In the genomic region with DNA sequence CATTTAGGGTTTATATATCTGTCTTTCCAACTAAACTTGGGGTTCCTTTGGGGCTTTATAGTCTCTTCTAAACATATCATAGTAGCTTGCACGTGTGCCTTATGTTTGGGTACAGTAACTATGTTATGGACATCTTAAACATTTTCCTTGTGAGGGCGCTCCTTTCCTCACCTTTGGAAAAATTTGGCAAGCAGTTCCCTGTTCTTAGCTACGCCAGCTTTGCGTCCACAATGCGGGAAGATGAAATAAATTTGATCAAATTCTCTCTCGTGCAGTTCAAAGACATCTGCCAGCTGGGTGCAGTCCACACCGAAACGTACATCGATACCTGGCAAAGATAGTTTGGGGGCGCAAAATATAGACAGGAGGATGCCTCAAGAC, we compare ENCODE assay signal across 6 cellular contexts. TPM values are rescaled to one million over a fixed set of nuclear protein-coding genes. Genes with fewer than 3 reads are reported as not detected.
A peak's percentile ranks its signal among the peaks of the same experiment; 100 is the strongest.
DNase-seq lines count a peak whose midpoint lies in the region; ATAC-seq, FAIRE-seq and TF ChIP-seq lines count a peak whose summit lies in the region.

No MANE protein-coding gene starts in this region.

- H3K79me2 ChIP-seq in GM23338 (replicated peaks; ENCODE audit: insufficient read depth) (no peaks in the 10 kb centered on the region), SK-N-SH (ENCODE audit: insufficient read depth) (peaks cover 6% of the 10 kb centered on the region; the same call in 1 of the 2 replicates)

- no peak for TF ChIP-seq EP300 in SK-N-SH (IDR thresholded peaks at IDR 0.05; ENCODE audit: borderline replicate concordance in 1 of 2, low read depth in 1 of 2, low read length in 1 of 2)

- in situ Hi-C loops in ACHN (cut with HindIII; ENCODE audit: low pct_ligation_motif_present, low pct_unique_long_range_greater_than_20kb, low sequenced_read_pairs), result no loop called here

- peaks cover 5% of the 10 kb centered on the region for H3F3A ChIP-seq in GM23338 (replicated peaks; ENCODE audit: low read depth)
- H3F3A ChIP-seq in SK-N-SH (replicated peaks; ENCODE audit: insufficient read depth), result peaks cover 4% of the 10 kb centered on the region

- peak overlapping the region; percentile 99 for H2AFZ ChIP-seq in GM23338
- peak overlapping the region; percentile 93 for H2AFZ ChIP-seq in SK-N-SH (ENCODE audit: low read depth)

- POLR2A ChIA-PET in SK-N-SH (lab: Yijun Ruan, JAX), result interaction anchor here (1.0 kb wide), 1 partner anchor 49 kb away, joined by 5 read pairs; no protein-coding TSS in a partner anchor

- H3K9me2 ChIP-seq in GM23338 (ENCODE audit: insufficient read depth), result no peaks in the 10 kb centered on the region
- H3K9me2 ChIP-seq in SK-N-SH, result no peaks in the 10 kb centered on the region

- H3K9me3 Mint-ChIP-seq in GM23338, result no peaks in the 10 kb centered on the region

- H3K4me3 ChIP-seq in GM23338, result peak overlapping the region; percentile 72
- peak overlapping the region; percentile 72 to 84 for H3K4me3 ChIP-seq in SK-N-SH (ENCODE audit: low read depth in 2 of 2, low read length in 1 of 2)

- TF ChIP-seq RAD21 in SK-N-SH (IDR thresholded peaks at IDR 0.05; ENCODE audit: low read length), result peak; percentile 22; the same call in 1 of the 2 replicates

- H3K36me3 ChIP-seq in GM23338 (ENCODE audit: insufficient read depth), result no peaks in the 10 kb centered on the region
- H3K36me3 ChIP-seq in SK-N-SH (replicated peaks in 1 of 2; ENCODE audit: control insufficient read depth in 1 of 2, insufficient read depth in 2 of 2, low read length in 1 of 2), result peaks cover 0 to 15% of the 10 kb centered on the region in 2 experiments

- H3K9ac ChIP-seq in SK-N-SH, result peak overlapping the region; percentile 71

- peak overlapping the region; percentile 89 for H3K27ac ChIP-seq in GM23338 (ENCODE audit: low read depth)
- H3K27ac ChIP-seq in SK-N-SH (ENCODE audit: low read depth in 2 of 2, low read length in 1 of 2), result peak overlapping the region; percentile 86 to 98

- DNase-seq in ACHN (peak; percentile 36), GM23338 (ENCODE audit: low spot score) (peak; percentile 39), SK-N-SH (no peak), iris pigment epithelial cell (ENCODE audit: low read depth) (peak; percentile 17), T1000 (lab: John Stamatoyannopoulos, UW) (no peak), GM12892 (ENCODE audit: insufficient read length) (no peak)

- no peaks in the 10 kb centered on the region for H3K36me3 Mint-ChIP-seq in GM23338 (ENCODE audit: low read depth)

- H3K4me1 ChIP-seq in GM23338 (ENCODE audit: insufficient read depth) (0 out of 2 replicates have a peak, but pooled peaks cover 9% of the 10 kb centered on the region), SK-N-SH (ENCODE audit: control insufficient read depth in 1 of 2, insufficient read depth in 2 of 2, low read depth in 1 of 2, low read length in 1 of 2) (peaks cover 0 to 8% of the 10 kb centered on the region in 2 experiments; a peak in 2 of 4 replicates)

- peaks cover 5% of the 10 kb centered on the region for H3K27me3 Mint-ChIP-seq in GM23338 (ENCODE audit: insufficient read depth, low read depth, poor library complexity)

- TF ChIP-seq CTCF in GM23338 (conservative IDR thresholded peaks at IDR 0.05; ENCODE audit: low read depth in 2 of 2) (peak in 1 of 2 experiments; percentile 38; a peak in 1 of 4 replicates), SK-N-SH (IDR thresholded peaks at IDR 0.05) (no peak)

- no peak for TF ChIP-seq POLR2A in GM12892 (IDR thresholded peaks at IDR 0.05; ENCODE audit: low read depth, low read length)

- H3K4me1 Mint-ChIP-seq in GM23338, result peaks cover 5% of the 10 kb centered on the region; the same call in 2 of the 3 replicates

- WGBS in SK-N-SH (ENCODE audit: low lambda C conversion rate), result 0% methylated on average over 10 of the region's 10 CpGs

- peak overlapping the region; percentile 94 for H3K4me3 Mint-ChIP-seq in GM23338

- FAIRE-seq in GM12892 (lab: Jason Lieb, UNC), result no peak

- H3K27ac Mint-ChIP-seq in GM23338, result peak overlapping the region; percentile 99

- peak overlapping the region; percentile 86 for H3K4me2 ChIP-seq in GM23338
- peak overlapping the region; percentile 75 for H3K4me2 ChIP-seq in SK-N-SH

- ATAC-seq in GM23338, result peak; percentile 24

- no peaks in the 10 kb centered on the region for H3K27me3 ChIP-seq in GM23338 (ENCODE audit: insufficient read depth)
- no peaks in the 10 kb centered on the region for H3K27me3 ChIP-seq in SK-N-SH (ENCODE audit: insufficient read depth)

- CTCF ChIA-PET in SK-N-SH (lab: Yijun Ruan, JAX), result interaction anchor here (0.6 to 1.9 kb wide), 11 partner anchors 9 to 198 kb away, joined by 3 to 8 read pairs (median 3); no protein-coding TSS in a partner anchor

- H4K20me1 ChIP-seq in GM23338 (replicated peaks; ENCODE audit: insufficient read depth), result no peaks in the 10 kb centered on the region
- H4K20me1 ChIP-seq in SK-N-SH (ENCODE audit: insufficient read depth), result no peaks in the 10 kb centered on the region

- H3K9me3 ChIP-seq in SK-N-SH, result no peaks in the 10 kb centered on the region

TF ChIP-seq in GM23338, 12 proteins besides CTCF, POLR2A, EP300 and RAD21 (continues in another document):
- TF ChIP-seq NANOG (IDR thresholded peaks at IDR 0.05; ENCODE audit: borderline replicate concordance) (no peak), ETS1 (IDR thresholded peaks at IDR 0.05) (no peak), ZNF331 (CRISPR knock-in tag; IDR thresholded peaks at IDR 0.05; ENCODE audit: low read depth) (no peak)

TF ChIP-seq in SK-N-SH, 30 proteins besides CTCF, POLR2A, EP300 and RAD21:
- TF ChIP-seq CHD2 (IDR thresholded peaks at IDR 0.05; ENCODE audit: low read length, partially characterized antibody), result peak; percentile 36
- TF ChIP-seq, protein P1, sequence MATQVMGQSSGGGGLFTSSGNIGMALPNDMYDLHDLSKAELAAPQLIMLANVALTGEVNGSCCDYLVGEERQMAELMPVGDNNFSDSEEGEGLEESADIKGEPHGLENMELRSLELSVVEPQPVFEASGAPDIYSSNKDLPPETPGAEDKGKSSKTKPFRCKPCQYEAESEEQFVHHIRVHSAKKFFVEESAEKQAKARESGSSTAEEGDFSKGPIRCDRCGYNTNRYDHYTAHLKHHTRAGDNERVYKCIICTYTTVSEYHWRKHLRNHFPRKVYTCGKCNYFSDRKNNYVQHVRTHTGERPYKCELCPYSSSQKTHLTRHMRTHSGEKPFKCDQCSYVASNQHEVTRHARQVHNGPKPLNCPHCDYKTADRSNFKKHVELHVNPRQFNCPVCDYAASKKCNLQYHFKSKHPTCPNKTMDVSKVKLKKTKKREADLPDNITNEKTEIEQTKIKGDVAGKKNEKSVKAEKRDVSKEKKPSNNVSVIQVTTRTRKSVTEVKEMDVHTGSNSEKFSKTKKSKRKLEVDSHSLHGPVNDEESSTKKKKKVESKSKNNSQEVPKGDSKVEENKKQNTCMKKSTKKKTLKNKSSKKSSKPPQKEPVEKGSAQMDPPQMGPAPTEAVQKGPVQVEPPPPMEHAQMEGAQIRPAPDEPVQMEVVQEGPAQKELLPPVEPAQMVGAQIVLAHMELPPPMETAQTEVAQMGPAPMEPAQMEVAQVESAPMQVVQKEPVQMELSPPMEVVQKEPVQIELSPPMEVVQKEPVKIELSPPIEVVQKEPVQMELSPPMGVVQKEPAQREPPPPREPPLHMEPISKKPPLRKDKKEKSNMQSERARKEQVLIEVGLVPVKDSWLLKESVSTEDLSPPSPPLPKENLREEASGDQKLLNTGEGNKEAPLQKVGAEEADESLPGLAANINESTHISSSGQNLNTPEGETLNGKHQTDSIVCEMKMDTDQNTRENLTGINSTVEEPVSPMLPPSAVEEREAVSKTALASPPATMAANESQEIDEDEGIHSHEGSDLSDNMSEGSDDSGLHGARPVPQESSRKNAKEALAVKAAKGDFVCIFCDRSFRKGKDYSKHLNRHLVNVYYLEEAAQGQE (IDR thresholded peaks at IDR 0.05; ENCODE audit: low read depth, low read length), result no peak

RNA-seq across cellular contexts. Expression of gene FDXACB1, which starts 0.6 kb away (rescaled TPM):
- total RNA-seq in GM23338 (2014; rRNA removed; shearing (Covaris generic)), result 2.4 and 3.0 TPM in 2 replicates
- 1.6 TPM in 2 replicates for polyA plus RNA-seq in GM23338 (2016; fragmentation: Nextera tagmentation; extraction: Ambion mirVana)
- 2.8 and 3.2 TPM in 2 replicates for polyA plus RNA-seq in SK-N-SH (2012; rRNA removed)
- 2.7 and 3.0 TPM in 2 replicates for polyA plus RNA-seq in SK-N-SH (2012; cell fraction: cytosol; rRNA removed)
- 3.4 and 5.7 TPM in 2 replicates for polyA plus RNA-seq in SK-N-SH (2012; cell fraction: nucleus; rRNA removed)
- 5.6 TPM for polyA plus RNA-seq in GM12892 (2012; ENCODE audit: missing spikeins)

RNA-seq across cellular contexts. Expression of gene CFAP68, which starts 1.0 kb away (rescaled TPM):
- 9.9 and 15.8 TPM in 2 replicates for total RNA-seq in GM23338 (2014; rRNA removed; shearing (Covaris generic))
- polyA plus RNA-seq in GM23338 (2016; fragmentation: Nextera tagmentation; extraction: Ambion mirVana) (52.8 and 55.8 TPM in 2 replicates), SK-N-SH (2012; rRNA removed) (36.7 and 61.2 TPM in 2 replicates)
- 46.8 and 79.7 TPM in 2 replicates for polyA plus RNA-seq in SK-N-SH (2012; cell fraction: cytosol; rRNA removed)
- polyA plus RNA-seq in SK-N-SH (2012; cell fraction: nucleus; rRNA removed), result 18.1 and 22.1 TPM in 2 replicates
- polyA plus RNA-seq in GM12892 (2012; ENCODE audit: missing spikeins), result 101 TPM

RNA-seq across cellular contexts. Expression of gene ALG9, which starts 7.0 kb away (rescaled TPM):
- total RNA-seq in GM23338 (2014; rRNA removed; shearing (Covaris generic)), result 20.2 and 31.1 TPM in 2 replicates
- polyA plus RNA-seq in GM23338 (2016; fragmentation: Nextera tagmentation; extraction: Ambion mirVana), result 24.8 and 25.4 TPM in 2 replicates
- polyA plus RNA-seq in SK-N-SH (2012; rRNA removed), result 17.9 and 23.4 TPM in 2 replicates
- polyA plus RNA-seq in SK-N-SH (2012; cell fraction: cytosol; rRNA removed), result 15.5 and 15.8 TPM in 2 replicates
- 30.7 and 49.3 TPM in 2 replicates for polyA plus RNA-seq in SK-N-SH (2012; cell fraction: nucleus; rRNA removed)
- 23.2 TPM for polyA plus RNA-seq in GM12892 (2012; ENCODE audit: missing spikeins)

RNA-seq across cellular contexts. Expression of gene CRYAB, which starts 33.2 kb away (rescaled TPM):
- 6.1 and 6.8 TPM in 2 replicates for total RNA-seq in GM23338 (2014; rRNA removed; shearing (Covaris generic))
- 8.4 and 9.6 TPM in 2 replicates for polyA plus RNA-seq in GM23338 (2016; fragmentation: Nextera tagmentation; extraction: Ambion mirVana)
- 0.92 and 1.5 TPM in 2 replicates for polyA plus RNA-seq in SK-N-SH (2012; rRNA removed)
- 0.67 and 1.2 TPM in 2 replicates for polyA plus RNA-seq in SK-N-SH (2012; cell fraction: cytosol; rRNA removed)
- 0.29 and 1.8 TPM in 2 replicates for polyA plus RNA-seq in SK-N-SH (2012; cell fraction: nucleus; rRNA removed)
- 0.40 TPM for polyA plus RNA-seq in GM12892 (2012; ENCODE audit: missing spikeins)

RNA-seq across cellular contexts. Expression of gene HSPB2, which starts 34.2 kb away (rescaled TPM):
- 1.0 and 3.5 TPM in 2 replicates for total RNA-seq in GM23338 (2014; rRNA removed; shearing (Covaris generic))
- polyA plus RNA-seq in GM23338 (2016; fragmentation: Nextera tagmentation; extraction: Ambion mirVana) (2.2 and 2.6 TPM in 2 replicates), SK-N-SH (2012; rRNA removed) (not detected in 2 replicates)
- polyA plus RNA-seq in SK-N-SH (2012; cell fraction: cytosol; rRNA removed), result 0.03 TPM in 1 of 2 replicates, not detected in the other
- 0.13 TPM in 1 of 2 replicates, not detected in the other for polyA plus RNA-seq in SK-N-SH (2012; cell fraction: nucleus; rRNA removed)
- polyA plus RNA-seq in GM12892 (2012; ENCODE audit: missing spikeins), result not detected

Comparison
In these comparisons a context has a peak if more than half of its experiments do, and no peak if none do; other contexts are left out.
1. DNase-seq: peak in ACHN (single experiment), GM23338 (single experiment) and iris pigment epithelial cell (single experiment); none in SK-N-SH (single experiment), T1000 (single experiment) and GM12892 (single experiment).